In the genomic region with DNA sequence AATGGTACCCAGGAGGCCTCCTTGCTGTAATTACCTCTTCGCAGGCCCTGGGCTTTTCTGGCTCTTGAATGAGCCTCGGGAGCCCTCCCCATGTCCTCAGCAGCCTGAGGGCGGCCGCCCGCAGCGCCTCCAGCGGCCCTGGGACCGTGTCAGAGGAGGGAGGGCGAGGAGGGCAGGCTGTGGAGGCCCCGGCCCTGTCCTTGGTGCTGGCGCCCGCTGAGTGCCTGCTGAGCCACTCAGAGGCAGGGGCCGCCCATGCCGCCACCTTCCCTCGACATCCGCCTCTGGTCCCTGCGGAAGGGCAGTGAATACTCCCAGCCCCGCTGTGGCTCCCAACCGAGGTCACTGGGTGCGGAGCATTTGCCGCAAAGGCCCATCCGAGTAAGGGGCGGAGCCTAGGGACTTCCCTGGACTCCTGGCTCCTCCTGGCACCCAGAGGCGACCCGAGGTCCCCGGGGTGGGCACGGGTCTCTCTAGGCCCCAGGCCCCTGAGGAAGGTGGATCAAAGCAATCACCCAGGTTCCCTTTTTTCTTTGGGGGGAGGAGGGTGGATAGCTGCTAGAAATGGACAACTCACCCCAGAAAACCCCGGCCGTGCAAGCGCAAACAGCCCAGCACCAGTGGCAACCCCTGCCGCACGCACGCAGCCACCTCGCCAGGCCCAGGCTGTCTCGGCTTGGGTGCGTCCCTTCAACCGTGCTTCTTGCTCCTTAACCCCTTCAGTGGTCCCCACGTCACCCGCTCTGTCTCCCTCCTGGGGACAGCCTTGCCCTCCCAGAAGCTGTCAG, we compare ENCODE assay signal across 8 cellular contexts. TPM values are rescaled to one million over a fixed set of nuclear protein-coding genes. Genes with fewer than 3 reads are reported as not detected.
A peak's percentile ranks its signal among the peaks of the same experiment; 100 is the strongest.
DNase-seq lines count a peak whose midpoint lies in the region; ATAC-seq and TF ChIP-seq lines count a peak whose summit lies in the region.

No MANE protein-coding gene starts in this region.

- no peaks in the 10 kb centered on the region for H3K36me3 Mint-ChIP-seq in WTC11

- POLR2A ChIA-PET in WTC11 (lab: Charles Lee) = no interaction called here

- H3K4me1 Mint-ChIP-seq in WTC11 = peaks cover 12% of the 10 kb centered on the region

- peak overlapping the region; percentile 22; the same call in 1 of the 2 replicates for H3K4me3 Mint-ChIP-seq in WTC11

- no peak for TF ChIP-seq CTCF in WTC11 (IDR thresholded peaks at IDR 0.05)

- peak; percentile 31 for DNase-seq in stimulated activated CD4-positive, alpha-beta T cell treated with anti-CD3 and anti-CD28 coated beads, Interleukin-15, amount 100 ng/mL, for 24 hours
- DNase-seq in stimulated activated CD4-positive, alpha-beta T cell treated with anti-CD3 and anti-CD28 coated beads, Interleukin-4, amount 100 ng/mL, for 24 hours = no peak
- DNase-seq in WTC11 (ENCODE audit: low spot score) (peak; percentile 79), iPS-NIHi7 (ENCODE audit: extremely low spot score) (peak; percentile 96), COLO668 (lab: John Stamatoyannopoulos, UW; ENCODE audit: unreplicated experiment) (no peak), NCI-H1930 (lab: John Stamatoyannopoulos, UW) (no peak), pons (ENCODE audit: low spot score) (no peak), NCI-H1694 (lab: John Stamatoyannopoulos, UW) (no peak)

- peaks cover 62% of the 10 kb centered on the region for H3K27me3 Mint-ChIP-seq in WTC11 (ENCODE audit: low read depth)

- CTCF ChIA-PET in WTC11 (lab: Charles Lee) = interaction anchor here (0.9 to 1.4 kb wide), 2 partner anchors 123 to 169 kb away, joined by 3 to 4 read pairs; no protein-coding TSS in a partner anchor

- no peak overlapping the region for H3K27ac Mint-ChIP-seq in WTC11

- H3K9me3 Mint-ChIP-seq in WTC11 = no peaks in the 10 kb centered on the region

- peak; percentile 77 for ATAC-seq in WTC11

TF ChIP-seq in WTC11, 78 proteins besides CTCF, POLR2A, EP300 and RAD21 (continues in another document):
- TF ChIP-seq NR1H2 (CRISPR knock-in tag; IDR thresholded peaks at IDR 0.05) (no peak), ZNF317 (CRISPR knock-in tag; IDR thresholded peaks at IDR 0.05; ENCODE audit: borderline replicate concordance, low read depth) (no peak), NR2C2 (CRISPR knock-in tag; IDR thresholded peaks at IDR 0.05) (no peak; the same call in 1 of the 2 replicates), SMAD4 (CRISPR knock-in tag; IDR thresholded peaks at IDR 0.05) (no peak), SP1 (CRISPR knock-in tag; conservative IDR thresholded peaks at IDR 0.05) (no peak), IRF2 (CRISPR knock-in tag; IDR thresholded peaks at IDR 0.05; ENCODE audit: borderline replicate concordance, low read depth) (no peak)
- TF ChIP-seq, protein P1, sequence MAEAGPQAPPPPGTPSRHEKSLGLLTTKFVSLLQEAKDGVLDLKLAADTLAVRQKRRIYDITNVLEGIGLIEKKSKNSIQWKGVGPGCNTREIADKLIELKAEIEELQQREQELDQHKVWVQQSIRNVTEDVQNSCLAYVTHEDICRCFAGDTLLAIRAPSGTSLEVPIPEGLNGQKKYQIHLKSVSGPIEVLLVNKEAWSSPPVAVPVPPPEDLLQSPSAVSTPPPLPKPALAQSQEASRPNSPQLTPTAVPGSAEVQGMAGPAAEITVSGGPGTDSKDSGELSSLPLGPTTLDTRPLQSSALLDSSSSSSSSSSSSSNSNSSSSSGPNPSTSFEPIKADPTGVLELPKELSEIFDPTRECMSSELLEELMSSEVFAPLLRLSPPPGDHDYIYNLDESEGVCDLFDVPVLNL (CRISPR knock-in tag; IDR thresholded peaks at IDR 0.05; ENCODE audit: borderline replicate concordance, low read depth) = no peak
- TF ChIP-seq, protein P2, sequence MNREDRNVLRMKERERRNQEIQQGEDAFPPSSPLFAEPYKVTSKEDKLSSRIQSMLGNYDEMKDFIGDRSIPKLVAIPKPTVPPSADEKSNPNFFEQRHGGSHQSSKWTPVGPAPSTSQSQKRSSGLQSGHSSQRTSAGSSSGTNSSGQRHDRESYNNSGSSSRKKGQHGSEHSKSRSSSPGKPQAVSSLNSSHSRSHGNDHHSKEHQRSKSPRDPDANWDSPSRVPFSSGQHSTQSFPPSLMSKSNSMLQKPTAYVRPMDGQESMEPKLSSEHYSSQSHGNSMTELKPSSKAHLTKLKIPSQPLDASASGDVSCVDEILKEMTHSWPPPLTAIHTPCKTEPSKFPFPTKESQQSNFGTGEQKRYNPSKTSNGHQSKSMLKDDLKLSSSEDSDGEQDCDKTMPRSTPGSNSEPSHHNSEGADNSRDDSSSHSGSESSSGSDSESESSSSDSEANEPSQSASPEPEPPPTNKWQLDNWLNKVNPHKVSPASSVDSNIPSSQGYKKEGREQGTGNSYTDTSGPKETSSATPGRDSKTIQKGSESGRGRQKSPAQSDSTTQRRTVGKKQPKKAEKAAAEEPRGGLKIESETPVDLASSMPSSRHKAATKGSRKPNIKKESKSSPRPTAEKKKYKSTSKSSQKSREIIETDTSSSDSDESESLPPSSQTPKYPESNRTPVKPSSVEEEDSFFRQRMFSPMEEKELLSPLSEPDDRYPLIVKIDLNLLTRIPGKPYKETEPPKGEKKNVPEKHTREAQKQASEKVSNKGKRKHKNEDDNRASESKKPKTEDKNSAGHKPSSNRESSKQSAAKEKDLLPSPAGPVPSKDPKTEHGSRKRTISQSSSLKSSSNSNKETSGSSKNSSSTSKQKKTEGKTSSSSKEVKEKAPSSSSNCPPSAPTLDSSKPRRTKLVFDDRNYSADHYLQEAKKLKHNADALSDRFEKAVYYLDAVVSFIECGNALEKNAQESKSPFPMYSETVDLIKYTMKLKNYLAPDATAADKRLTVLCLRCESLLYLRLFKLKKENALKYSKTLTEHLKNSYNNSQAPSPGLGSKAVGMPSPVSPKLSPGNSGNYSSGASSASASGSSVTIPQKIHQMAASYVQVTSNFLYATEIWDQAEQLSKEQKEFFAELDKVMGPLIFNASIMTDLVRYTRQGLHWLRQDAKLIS (CRISPR knock-in tag; IDR thresholded peaks at IDR 0.05; ENCODE audit: borderline replicate concordance) = no peak
- TF ChIP-seq, protein P3, sequence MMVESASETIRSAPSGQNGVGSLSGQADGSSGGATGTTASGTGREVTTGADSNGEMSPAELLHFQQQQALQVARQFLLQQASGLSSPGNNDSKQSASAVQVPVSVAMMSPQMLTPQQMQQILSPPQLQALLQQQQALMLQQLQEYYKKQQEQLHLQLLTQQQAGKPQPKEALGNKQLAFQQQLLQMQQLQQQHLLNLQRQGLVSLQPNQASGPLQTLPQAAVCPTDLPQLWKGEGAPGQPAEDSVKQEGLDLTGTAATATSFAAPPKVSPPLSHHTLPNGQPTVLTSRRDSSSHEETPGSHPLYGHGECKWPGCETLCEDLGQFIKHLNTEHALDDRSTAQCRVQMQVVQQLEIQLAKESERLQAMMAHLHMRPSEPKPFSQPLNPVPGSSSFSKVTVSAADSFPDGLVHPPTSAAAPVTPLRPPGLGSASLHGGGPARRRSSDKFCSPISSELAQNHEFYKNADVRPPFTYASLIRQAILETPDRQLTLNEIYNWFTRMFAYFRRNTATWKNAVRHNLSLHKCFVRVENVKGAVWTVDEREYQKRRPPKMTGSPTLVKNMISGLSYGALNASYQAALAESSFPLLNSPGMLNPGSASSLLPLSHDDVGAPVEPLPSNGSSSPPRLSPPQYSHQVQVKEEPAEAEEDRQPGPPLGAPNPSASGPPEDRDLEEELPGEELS (CRISPR knock-in tag; IDR thresholded peaks at IDR 0.05) = peak; percentile 45; the same call in 1 of the 2 replicates
- TF ChIP-seq, protein P4, sequence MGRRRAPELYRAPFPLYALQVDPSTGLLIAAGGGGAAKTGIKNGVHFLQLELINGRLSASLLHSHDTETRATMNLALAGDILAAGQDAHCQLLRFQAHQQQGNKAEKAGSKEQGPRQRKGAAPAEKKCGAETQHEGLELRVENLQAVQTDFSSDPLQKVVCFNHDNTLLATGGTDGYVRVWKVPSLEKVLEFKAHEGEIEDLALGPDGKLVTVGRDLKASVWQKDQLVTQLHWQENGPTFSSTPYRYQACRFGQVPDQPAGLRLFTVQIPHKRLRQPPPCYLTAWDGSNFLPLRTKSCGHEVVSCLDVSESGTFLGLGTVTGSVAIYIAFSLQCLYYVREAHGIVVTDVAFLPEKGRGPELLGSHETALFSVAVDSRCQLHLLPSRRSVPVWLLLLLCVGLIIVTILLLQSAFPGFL (CRISPR knock-in tag; IDR thresholded peaks at IDR 0.05; ENCODE audit: borderline replicate concordance) = no peak
- TF ChIP-seq, protein P5, sequence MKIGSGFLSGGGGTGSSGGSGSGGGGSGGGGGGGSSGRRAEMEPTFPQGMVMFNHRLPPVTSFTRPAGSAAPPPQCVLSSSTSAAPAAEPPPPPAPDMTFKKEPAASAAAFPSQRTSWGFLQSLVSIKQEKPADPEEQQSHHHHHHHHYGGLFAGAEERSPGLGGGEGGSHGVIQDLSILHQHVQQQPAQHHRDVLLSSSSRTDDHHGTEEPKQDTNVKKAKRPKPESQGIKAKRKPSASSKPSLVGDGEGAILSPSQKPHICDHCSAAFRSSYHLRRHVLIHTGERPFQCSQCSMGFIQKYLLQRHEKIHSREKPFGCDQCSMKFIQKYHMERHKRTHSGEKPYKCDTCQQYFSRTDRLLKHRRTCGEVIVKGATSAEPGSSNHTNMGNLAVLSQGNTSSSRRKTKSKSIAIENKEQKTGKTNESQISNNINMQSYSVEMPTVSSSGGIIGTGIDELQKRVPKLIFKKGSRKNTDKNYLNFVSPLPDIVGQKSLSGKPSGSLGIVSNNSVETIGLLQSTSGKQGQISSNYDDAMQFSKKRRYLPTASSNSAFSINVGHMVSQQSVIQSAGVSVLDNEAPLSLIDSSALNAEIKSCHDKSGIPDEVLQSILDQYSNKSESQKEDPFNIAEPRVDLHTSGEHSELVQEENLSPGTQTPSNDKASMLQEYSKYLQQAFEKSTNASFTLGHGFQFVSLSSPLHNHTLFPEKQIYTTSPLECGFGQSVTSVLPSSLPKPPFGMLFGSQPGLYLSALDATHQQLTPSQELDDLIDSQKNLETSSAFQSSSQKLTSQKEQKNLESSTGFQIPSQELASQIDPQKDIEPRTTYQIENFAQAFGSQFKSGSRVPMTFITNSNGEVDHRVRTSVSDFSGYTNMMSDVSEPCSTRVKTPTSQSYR (CRISPR knock-in tag; IDR thresholded peaks at IDR 0.05) = 0 out of 2 replicates have a peak, but pooled peaks have one; percentile 57
- TF ChIP-seq, protein P6, sequence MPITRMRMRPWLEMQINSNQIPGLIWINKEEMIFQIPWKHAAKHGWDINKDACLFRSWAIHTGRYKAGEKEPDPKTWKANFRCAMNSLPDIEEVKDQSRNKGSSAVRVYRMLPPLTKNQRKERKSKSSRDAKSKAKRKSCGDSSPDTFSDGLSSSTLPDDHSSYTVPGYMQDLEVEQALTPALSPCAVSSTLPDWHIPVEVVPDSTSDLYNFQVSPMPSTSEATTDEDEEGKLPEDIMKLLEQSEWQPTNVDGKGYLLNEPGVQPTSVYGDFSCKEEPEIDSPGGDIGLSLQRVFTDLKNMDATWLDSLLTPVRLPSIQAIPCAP (CRISPR knock-in tag; IDR thresholded peaks at IDR 0.05) = no peak

RNA-seq across cellular contexts. Expression of a gene that starts 2.7 kb away (rescaled TPM):
- 19.9 to 25.8 TPM (median 24.4 TPM) in 3 replicates for total RNA-seq in WTC11 (2021)

Comparison
In these comparisons a context has a peak if more than half of its experiments do, and no peak if none do; other contexts are left out.
1. DNase-seq: peak in stimulated activated CD4-positive, alpha-beta T cell treated with anti-CD3 and anti-CD28 coated beads, Interleukin-15, amount 100 ng/mL, for 24 hours (single experiment), WTC11 (single experiment) and iPS-NIHi7 (single experiment); none in stimulated activated CD4-positive, alpha-beta T cell treated with anti-CD3 and anti-CD28 coated beads, Interleukin-4, amount 100 ng/mL, for 24 hours (single experiment), COLO668 (single experiment), NCI-H1930 (0 of 2), pons (single experiment) and NCI-H1694 (single experiment).